ENCODE assay signal across 9 cellular contexts in genomic region chr10:3935933-3936359, GRCh38.
DNase-seq lines count a peak whose midpoint lies in the region; ATAC-seq and TF ChIP-seq lines count a peak whose summit lies in the region.
"Had no signal": no experiment of that assay in that cellular context is flagged by ENCODE, and none has a peak within 500 bp of the region (broad histone marks: within the 10 kb centered on the region; RNA-seq: fewer than 3 reads in every experiment).

No MANE protein-coding gene starts in this region.

- H3K4me1 ChIP-seq in GM23248 (ENCODE audit: insufficient read depth) (peaks cover 19% of the 10 kb centered on the region), Peyer's patch (peaks cover 0 to 4% (median 0%) of the 10 kb centered on the region in 4 donors), esophagus (ENCODE audit: control insufficient read depth in 2 of 2, insufficient read depth in 2 of 2, low read length in 1 of 2) (peaks cover 3 to 6% of the 10 kb centered on the region in 2 donors), rectal smooth muscle tissue (ENCODE audit: control insufficient read depth, insufficient read depth, low read length) (no peaks in the 10 kb centered on the region)

- peak overlapping the region; percentile 85 for H3K4me2 ChIP-seq in GM23248 (ENCODE audit: unreplicated experiment)

- H3K36me3 ChIP-seq in GM23248 (ENCODE audit: low read depth) (no peaks in the 10 kb centered on the region), Peyer's patch (no peaks in the 10 kb centered on the region), esophagus (ENCODE audit: control insufficient read depth in 2 of 2, insufficient read depth in 2 of 2, low read length in 1 of 2) (no peaks in the 10 kb centered on the region), rectal smooth muscle tissue (ENCODE audit: control insufficient read depth, insufficient read depth, low read length) (no peaks in the 10 kb centered on the region)

- H3K9ac ChIP-seq in GM23248 (peak overlapping the region; percentile 83), rectal smooth muscle tissue (ENCODE audit: low read length) (no peak overlapping the region)

- no peaks in the 10 kb centered on the region for H3K9me2 ChIP-seq in GM23248 (ENCODE audit: insufficient read depth)

- H4K20me1 ChIP-seq in GM23248 (ENCODE audit: insufficient read depth) = no peaks in the 10 kb centered on the region

- ATAC-seq in GM21825 (IDR thresholded peaks at IDR 0.05; ENCODE audit: unreplicated experiment) (no peak), HG02763 (IDR thresholded peaks at IDR 0.05; ENCODE audit: unreplicated experiment) (no peak)

- in situ Hi-C loops in GM23248 (cut with MboI) = no loop called here

- intact Hi-C loops in posterior cingulate gyrus (cut with DNase I) = no loop called here

- WGBS in GM23248 (ENCODE audit: low coverage in 1 of 2, low lambda C conversion rate in 2 of 2, missing lambda C conversion rate in 2 of 2), 2 experiments = 13 to 15% methylated on average over 9 of the region's 9 CpGs
- 16 to 24% methylated on average over 9 of the region's 9 CpGs for WGBS in esophagus, 2 donors

- H3F3A ChIP-seq in GM23248 (ENCODE audit: insufficient read depth) = peaks cover 20% of the 10 kb centered on the region; the same call in 1 of the 2 replicates

- peak; percentile 39 for DNase-seq in GM23248
- peak in 1 of 3 donors; percentile 68 for DNase-seq in Peyer's patch
- no peak for DNase-seq in NOMO-1 (lab: John Stamatoyannopoulos, UW; ENCODE audit: unreplicated experiment in 2 of 2)
- no peak for DNase-seq in posterior cingulate gyrus
- DNase-seq: occipital lobe had no signal

- H2AFZ ChIP-seq in GM23248 = peak overlapping the region; percentile 60

- peak overlapping the region; percentile 89 for H3K27ac ChIP-seq in GM23248
- H3K27ac ChIP-seq in Peyer's patch = peak overlapping the region; percentile 43 to 79 (median 71)
- H3K27ac ChIP-seq in esophagus (ENCODE audit: low read depth in 2 of 2, low read length in 1 of 2) = peak overlapping the region; percentile 48 to 62
- H3K27ac ChIP-seq in rectal smooth muscle tissue (ENCODE audit: low read depth, low read length) = peak overlapping the region; percentile 46

- TF ChIP-seq POLR2A in Peyer's patch (IDR thresholded peaks at IDR 0.05) = no peak

- peak overlapping the region; percentile 61 for H3K4me3 ChIP-seq in GM23248
- H3K4me3 ChIP-seq in Peyer's patch = peak overlapping the region in 1 of 4 donors; percentile 4
- peak overlapping the region in 1 of 2 donors; percentile 42 for H3K4me3 ChIP-seq in esophagus (ENCODE audit: low read depth in 1 of 2, low read length in 2 of 2)
- peak overlapping the region; percentile 14 for H3K4me3 ChIP-seq in rectal smooth muscle tissue (ENCODE audit: low read length)

- no peaks in the 10 kb centered on the region for H3K27me3 ChIP-seq in GM23248 (replicated peaks; ENCODE audit: insufficient read depth)
- no peaks in the 10 kb centered on the region for H3K27me3 ChIP-seq in Peyer's patch
- no peaks in the 10 kb centered on the region for H3K27me3 ChIP-seq in esophagus (ENCODE audit: control insufficient read depth in 1 of 2, insufficient read depth in 2 of 2, low read length in 2 of 2)
- no peaks in the 10 kb centered on the region for H3K27me3 ChIP-seq in rectal smooth muscle tissue (ENCODE audit: control insufficient read depth, insufficient read depth, low read length)

- TF ChIP-seq CTCF in Peyer's patch (IDR thresholded peaks at IDR 0.05) = peak in 1 of 6 experiments; percentile 24

- no peaks in the 10 kb centered on the region for H3K9me3 ChIP-seq in GM23248 (ENCODE audit: low read depth)
- no peaks in the 10 kb centered on the region for H3K9me3 ChIP-seq in Peyer's patch
- no peaks in the 10 kb centered on the region for H3K9me3 ChIP-seq in esophagus (ENCODE audit: control insufficient read depth in 2 of 2, insufficient read depth in 1 of 2, low read depth in 1 of 2, low read length in 1 of 2)

- H3K79me2 ChIP-seq in GM23248 (ENCODE audit: insufficient read depth) = no peaks in the 10 kb centered on the region
